Comparison of ENCODE assay signal across 23 cellular contexts in genomic region chr12:69107541-69107940, GRCh38.
"Had no signal": no experiment of that assay in that cellular context is flagged by ENCODE, and none has a peak within 500 bp of the region (broad histone marks: within the 10 kb centered on the region; RNA-seq: fewer than 3 reads in every experiment).

No MANE protein-coding gene starts in this region.

- H3K9me3 Mint-ChIP-seq: activated T-cell treated with anti-CD3 and anti-CD28 coated beads, Interleukin-2, amount 50 U/mL, for 4 hours; activated T-helper 2 cell treated with anti-CD3 and anti-CD28 coated beads, Interferon-gamma antibody, Interleukin-2, Interleukin-4, amounts not matched to agents 10 μg/mL and 5 μg/mL and 100 μg/mL, durations not matched to agents 14 hours and 24 hours and 36 hours; central memory CD8-positive, alpha-beta T cell; naive thymus-derived CD4-positive, alpha-beta T cell; stimulated activated memory B cell treated with anti-CD40 and anti-IgM and Interleukin-4, amounts not matched to agents 10 μg/mL and 1 μg/mL and 100 μg/mL, for 72 hours; T-helper 1 cell treated with Interleukin-12 subunit alpha and Interleukin-12 subunit beta and Interleukin-4 antibody, amounts not matched to agents 30 μg/mL and 1 μg/mL, for 36 hours had no signal

- H3K27me3 Mint-ChIP-seq: activated CD4-positive, alpha-beta T cell treated with anti-CD3 and anti-CD28 coated beads for 36 hours; activated naive CD8-positive, alpha-beta T cell; central memory CD8-positive, alpha-beta T cell; stimulated activated memory B cell treated with anti-CD40 and anti-IgM and Interleukin-4, amounts not matched to agents 10 μg/mL and 1 μg/mL and 100 μg/mL, for 72 hours had no signal

- DNase-seq: activated CD4-positive, alpha-beta T cell treated with anti-CD3 and anti-CD28 coated beads for 36 hours; activated CD4-positive, alpha-beta T cell treated with anti-CD3 and anti-CD28 coated beads, Interleukin-2, amount 50 U/mL, for 4 hours; activated CD8-positive, alpha-beta memory T cell treated with anti-CD3 and anti-CD28 coated beads, Interleukin-2, amount 50 U/mL, for 48 hours; activated naive CD4-positive, alpha-beta T cell; activated T-cell treated with anti-CD3 and anti-CD28 coated beads, Interleukin-2, amount 50 U/mL, for 4 hours; colonic mucosa; dorsolateral prefrontal cortex; gastrocnemius medialis; naive thymus-derived CD4-positive, alpha-beta T cell; sigmoid colon; stimulated activated CD4-positive, alpha-beta T cell treated with anti-CD3 and anti-CD28 coated beads, Interleukin-15, amount 100 ng/mL, for 24 hours; T1000; trophoblast cell had no signal

- H3K4me1 Mint-ChIP-seq: activated CD4-positive, alpha-beta T cell treated with anti-CD3 and anti-CD28 coated beads for 36 hours; central memory CD8-positive, alpha-beta T cell had no signal

- H3K9me3 ChIP-seq: breast epithelium, colonic mucosa, gastrocnemius medialis, sigmoid colon had no signal

- ATAC-seq: activated CD4-positive, alpha-beta T cell treated with anti-CD3 and anti-CD28 coated beads for 36 hours; activated T-cell treated with anti-CD3 and anti-CD28 coated beads, Interleukin-2, amount 50 U/mL, for 4 hours; gastrocnemius medialis; naive thymus-derived CD4-positive, alpha-beta T cell; stimulated activated memory B cell treated with anti-CD40 and anti-IgM and Interleukin-4, amounts not matched to agents 10 μg/mL and 1 μg/mL and 100 μg/mL, for 72 hours had no signal

- H3K27me3 ChIP-seq: breast epithelium, colonic mucosa, dorsolateral prefrontal cortex, gastrocnemius medialis, neural progenitor cell, sigmoid colon had no signal

- H3K4me3 Mint-ChIP-seq: activated CD4-positive, alpha-beta T cell treated with anti-CD3 and anti-CD28 coated beads for 36 hours; activated naive CD8-positive, alpha-beta T cell; activated T-cell treated with anti-CD3 and anti-CD28 coated beads, Interleukin-2, amount 50 U/mL, for 4 hours; central memory CD8-positive, alpha-beta T cell; naive thymus-derived CD4-positive, alpha-beta T cell; neural progenitor cell; stimulated activated memory B cell treated with anti-CD40 and anti-IgM and Interleukin-4, amounts not matched to agents 10 μg/mL and 1 μg/mL and 100 μg/mL, for 72 hours; T-helper 1 cell treated with Interleukin-12 subunit alpha and Interleukin-12 subunit beta and Interleukin-4 antibody, amounts not matched to agents 30 μg/mL and 1 μg/mL, for 36 hours; WTC11 had no signal

- H3K27ac ChIP-seq: colonic mucosa, dorsolateral prefrontal cortex, epithelial cell of prostate, gastrocnemius medialis, neural progenitor cell, sigmoid colon had no signal

- H3K36me3 Mint-ChIP-seq: activated naive CD8-positive, alpha-beta T cell; naive thymus-derived CD4-positive, alpha-beta T cell; neural progenitor cell; stimulated activated memory B cell treated with anti-CD40 and anti-IgM and Interleukin-4, amounts not matched to agents 10 μg/mL and 1 μg/mL and 100 μg/mL, for 72 hours; WTC11 had no signal

- H3K27ac Mint-ChIP-seq: activated CD4-positive, alpha-beta T cell treated with anti-CD3 and anti-CD28 coated beads for 36 hours; activated naive CD8-positive, alpha-beta T cell; activated T-helper 2 cell treated with anti-CD3 and anti-CD28 coated beads, Interferon-gamma antibody, Interleukin-2, Interleukin-4, amounts not matched to agents 10 μg/mL and 5 μg/mL and 100 μg/mL, durations not matched to agents 14 hours and 24 hours and 36 hours; naive thymus-derived CD4-positive, alpha-beta T cell; stimulated activated memory B cell treated with anti-CD40 and anti-IgM and Interleukin-4, amounts not matched to agents 10 μg/mL and 1 μg/mL and 100 μg/mL, for 72 hours; T-helper 1 cell treated with Interleukin-12 subunit alpha and Interleukin-12 subunit beta and Interleukin-4 antibody, amounts not matched to agents 30 μg/mL and 1 μg/mL, for 36 hours had no signal

- H3K36me3 ChIP-seq: breast epithelium, colonic mucosa, gastrocnemius medialis, neural progenitor cell, sigmoid colon had no signal

- H3K4me1 ChIP-seq: colonic mucosa, gastrocnemius medialis had no signal

- H3K4me3 ChIP-seq: breast epithelium, colonic mucosa, dorsolateral prefrontal cortex, gastrocnemius medialis, neural progenitor cell, sigmoid colon, smooth muscle cell had no signal
